8 cellular contexts compared by ENCODE assay signal in genomic region chr4:176065365-176066249, GRCh38. TPM values are rescaled to one million over a fixed set of nuclear protein-coding genes. Genes with fewer than 3 reads are reported as not detected.
DNase-seq lines count a peak whose midpoint lies in the region; ATAC-seq and TF ChIP-seq lines count a peak whose summit lies in the region.

WDR17 (plus strand) TSS chr4:176065841; CDS start chr4:176111581, 45,740 bp downstream.

- no peaks in the 10 kb centered on the region for H3K4me1 ChIP-seq in Peyer's patch

- H3K4me3 ChIP-seq in Peyer's patch, result peak within 1 kb of the TSS; percentile 40 to 63 (median 56)

- no peak for TF ChIP-seq CTCF in Peyer's patch (IDR thresholded peaks at IDR 0.05)

- H3K9me3 ChIP-seq in Peyer's patch, result no peaks in the 10 kb centered on the region

- no peak within 1 kb of the TSS for H3K27ac Mint-ChIP-seq in activated T-cell treated with anti-CD3 and anti-CD28 coated beads, Interleukin-2, amount 50 U/mL, for 72 hours
- H3K27ac Mint-ChIP-seq in naive B cell, result peak within 1 kb of the TSS; percentile 85 to 98 (median 93)

- 0 out of 2 replicates have a peak, but pooled peaks have one; percentile 20 for TF ChIP-seq EP300 in Ishikawa (IDR thresholded peaks at IDR 0.05; ENCODE audit: borderline replicate concordance)

- no peaks in the 10 kb centered on the region for H3K27me3 ChIP-seq in Peyer's patch

- ATAC-seq in GM21619 (IDR thresholded peaks at IDR 0.05; ENCODE audit: unreplicated experiment), result peak; percentile 100
- ATAC-seq in activated T-cell treated with anti-CD3 and anti-CD28 coated beads, Interleukin-2, amount 50 U/mL, for 72 hours (replicated peaks in 1 of 2), result peak; percentile 99
- peak; percentile 95 to 96 for ATAC-seq in naive B cell (ENCODE audit: low read depth in 2 of 2)

- peak within 1 kb of the TSS in 1 of 4 donors; percentile 35 for H3K27ac ChIP-seq in Peyer's patch

- no peaks in the 10 kb centered on the region for H3K36me3 ChIP-seq in Peyer's patch

- H3K4me1 Mint-ChIP-seq in activated T-cell treated with anti-CD3 and anti-CD28 coated beads, Interleukin-2, amount 50 U/mL, for 72 hours (ENCODE audit: low read depth), result peaks cover 14% of the 10 kb centered on the region
- peaks cover 10 to 15% (median 12%) of the 10 kb centered on the region in 3 donors for H3K4me1 Mint-ChIP-seq in naive B cell

- H3K9me3 Mint-ChIP-seq in activated T-cell treated with anti-CD3 and anti-CD28 coated beads, Interleukin-2, amount 50 U/mL, for 72 hours, result no peaks in the 10 kb centered on the region
- H3K9me3 Mint-ChIP-seq in naive B cell, result no peaks in the 10 kb centered on the region

- TF ChIP-seq RAD21 in Ishikawa (IDR thresholded peaks at IDR 0.05; ENCODE audit: low read depth), result no peak

- no peaks in the 10 kb centered on the region for H3K36me3 Mint-ChIP-seq in activated T-cell treated with anti-CD3 and anti-CD28 coated beads, Interleukin-2, amount 50 U/mL, for 72 hours (ENCODE audit: insufficient read depth in 2 of 2)
- H3K36me3 Mint-ChIP-seq in naive B cell, result no peaks in the 10 kb centered on the region

- TF ChIP-seq POLR2A in Peyer's patch (IDR thresholded peaks at IDR 0.05), result no peak

- peak within 1 kb of the TSS; percentile 95 to 96 for H3K4me3 Mint-ChIP-seq in activated T-cell treated with anti-CD3 and anti-CD28 coated beads, Interleukin-2, amount 50 U/mL, for 72 hours
- H3K4me3 Mint-ChIP-seq in naive B cell, result peak within 1 kb of the TSS; percentile 90 to 97 (median 94)

- DNase-seq in DMS 273 treated with DMSO at 0.1 percent for 48 hours (lab: John Stamatoyannopoulos, UW), result peak; percentile 78
- peak; percentile 70 to 93 (median 91) for DNase-seq in Peyer's patch
- peak; percentile 71 to 85 for DNase-seq in activated T-cell treated with anti-CD3 and anti-CD28 coated beads, Interleukin-2, amount 50 U/mL, for 72 hours
- peak; percentile 65 for DNase-seq in fibroblast of gingiva (ENCODE audit: low read depth)
- peak; percentile 84 for DNase-seq in naive B cell
- peak; percentile 60 to 66 for DNase-seq in stimulated activated CD8-positive, alpha-beta memory T cell treated with anti-CD3 and anti-CD28 coated beads, Interleukin-7, amount 100 ng/mL, for 4 hours (ENCODE audit: low read depth in 2 of 2)

- peaks cover 18% of the 10 kb centered on the region for H3K27me3 Mint-ChIP-seq in activated T-cell treated with anti-CD3 and anti-CD28 coated beads, Interleukin-2, amount 50 U/mL, for 72 hours (ENCODE audit: low read depth)
- peaks cover 0 to 8% (median 0%) of the 10 kb centered on the region in 3 donors for H3K27me3 Mint-ChIP-seq in naive B cell

TF ChIP-seq in Ishikawa, 13 proteins besides CTCF, POLR2A, EP300 and RAD21:
- TF ChIP-seq TCF12 (IDR thresholded peaks at IDR 0.05; ENCODE audit: low read depth) (no peak), ZBTB7A (IDR thresholded peaks at IDR 0.05; ENCODE audit: low read depth) (no peak), CREB1 (IDR thresholded peaks at IDR 0.05; ENCODE audit: low read depth) (no peak), NFIC (IDR thresholded peaks at IDR 0.05) (no peak), TEAD4 (IDR thresholded peaks at IDR 0.05) (peak; percentile 53; the same call in 1 of the 2 replicates), USF1 (IDR thresholded peaks at IDR 0.05) (peak; percentile 99), CEBPB (IDR thresholded peaks at IDR 0.05) (no peak), FOXM1 (IDR thresholded peaks at IDR 0.05; ENCODE audit: borderline replicate concordance, low read depth) (no peak), REST (IDR thresholded peaks at IDR 0.05; ENCODE audit: low read depth) (peak; percentile 80), YY1 (IDR thresholded peaks at IDR 0.05; ENCODE audit: low read depth) (no peak), TAF1 (IDR thresholded peaks at IDR 0.05; ENCODE audit: low read depth) (0 out of 2 replicates have a peak, but pooled peaks have one; percentile 28), EGR1 (IDR thresholded peaks at IDR 0.05) (no peak), MAX (IDR thresholded peaks at IDR 0.05) (peak; percentile 89)

RNA-seq across cellular contexts. Expression of gene WDR17, which starts in this region (rescaled TPM):
- total RNA-seq in Peyer's patch, result 1 to 10 TPM in 3 of 4 donors, under 1 TPM in 1; 0.57 to 6.7 (median 1.8) TPM
- 1 to 10 TPM in 1 of 2 donors, under 1 TPM in 1; 0.63 to 2.9 TPM for total RNA-seq in activated T-cell treated with anti-CD3 and anti-CD28 coated beads, Interleukin-2, amount 50 U/mL, for 72 hours
- 1 to 10 TPM in 1 of 6 donors, under 1 TPM in 4, not detected in 1; 0.24 to 1.5 (median 0.41) TPM for polyA plus RNA-seq in naive B cell (ENCODE audit: low read depth in 6 of 6)
